Comparison of ENCODE assay signal across 15 cellular contexts in genomic region chr9:35608221-35608620, GRCh38. TPM values are rescaled to one million over a fixed set of nuclear protein-coding genes. Genes with fewer than 3 reads are reported as not detected.
DNase-seq lines count a peak whose midpoint lies in the region; ATAC-seq and TF ChIP-seq lines count a peak whose summit lies in the region.
"Had no signal": no experiment of that assay in that cellular context is flagged by ENCODE, and none has a peak within 500 bp of the region (broad histone marks: within the 10 kb centered on the region; RNA-seq: fewer than 3 reads in every experiment).

No MANE protein-coding gene starts in this region.

- H3K36me3 ChIP-seq in H7 (replicated peaks; ENCODE audit: control insufficient read depth, insufficient read depth, low read length), result peaks cover 12% of the 10 kb centered on the region
- H3K36me3 ChIP-seq: BE2C had no signal

- peaks cover 10% of the 10 kb centered on the region for H3K27me3 Mint-ChIP-seq in brain
- no peaks in the 10 kb centered on the region for H3K27me3 Mint-ChIP-seq in stimulated activated naive B cell treated with anti-CD40 and anti-IgM and Interleukin-4, amounts not matched to agents 10 μg/mL and 1 μg/mL and 100 μg/mL, for 72 hours
- H3K27me3 Mint-ChIP-seq: CD4-positive, alpha-beta memory T cell; IgD-negative memory B cell had no signal

- CTCF ChIA-PET in HEK293T (lab: Yijun Ruan, JAX), result no interaction called here

- peaks cover 34% of the 10 kb centered on the region for H3K4me1 Mint-ChIP-seq in brain
- H3K4me1 Mint-ChIP-seq in stimulated activated naive B cell treated with anti-CD40 and anti-IgM and Interleukin-4, amounts not matched to agents 10 μg/mL and 1 μg/mL and 100 μg/mL, for 72 hours, result peaks cover 44 to 81% of the 10 kb centered on the region in 2 donors

- H3K36me3 Mint-ChIP-seq in brain, result peaks cover 25% of the 10 kb centered on the region
- peaks cover 34 to 44% of the 10 kb centered on the region in 2 donors for H3K36me3 Mint-ChIP-seq in stimulated activated naive B cell treated with anti-CD40 and anti-IgM and Interleukin-4, amounts not matched to agents 10 μg/mL and 1 μg/mL and 100 μg/mL, for 72 hours
- H3K36me3 Mint-ChIP-seq: IgD-negative memory B cell had no signal

- DNase-seq in H7 (peak; percentile 13), mesenteric fat pad (ENCODE audit: low spot score) (peak; percentile 72), HEK293T (ENCODE audit: extremely low spot score) (no peak), middle frontal gyrus (ENCODE audit: extremely low spot score, low spot score) (no peak)
- no peak for DNase-seq in stimulated activated naive B cell treated with anti-CD40 and anti-IgM and Interleukin-4, amounts not matched to agents 10 μg/mL and 1 μg/mL and 100 μg/mL, for 72 hours
- DNase-seq: BE2C, DMS153, DMS79 treated with DMSO at 0.1 percent for 48 hours, GDM1, HCEC 1CT had no signal

- H3K27me3 ChIP-seq in H7 (ENCODE audit: control insufficient read depth, insufficient read depth, low read length), result peaks cover 1% of the 10 kb centered on the region; the same call in 1 of the 2 replicates
- H3K27me3 ChIP-seq: BE2C had no signal

- H3K4me3 Mint-ChIP-seq in brain, result peak overlapping the region in 3 of 5 experiments; percentile 30 to 50 (median 46)
- H3K4me3 Mint-ChIP-seq in stimulated activated naive B cell treated with anti-CD40 and anti-IgM and Interleukin-4, amounts not matched to agents 10 μg/mL and 1 μg/mL and 100 μg/mL, for 72 hours, result peak overlapping the region in 1 of 2 donors; percentile 44

- peak overlapping the region in 1 of 5 experiments; percentile 10 for H3K27ac Mint-ChIP-seq in brain
- H3K27ac Mint-ChIP-seq in stimulated activated naive B cell treated with anti-CD40 and anti-IgM and Interleukin-4, amounts not matched to agents 10 μg/mL and 1 μg/mL and 100 μg/mL, for 72 hours, result peak overlapping the region; percentile 70

- no peak for ATAC-seq in stimulated activated naive B cell treated with anti-CD40 and anti-IgM and Interleukin-4, amounts not matched to agents 10 μg/mL and 1 μg/mL and 100 μg/mL, for 72 hours (replicated peaks)
- ATAC-seq in HG03025 (IDR thresholded peaks at IDR 0.05; ENCODE audit: low FRiP score, unreplicated experiment), result no peak

- TF ChIP-seq CTCF in brain (conservative IDR thresholded peaks at IDR 0.05), result no peak

- no peak overlapping the region for H3K4me3 ChIP-seq in H7 (ENCODE audit: insufficient read depth, low read depth, low read length)

- POLR2A ChIA-PET in HEK293T (lab: Yijun Ruan, JAX), result interaction anchor here (1.9 kb wide), 1 partner anchor 49 kb away, joined by 4 read pairs; the partner anchor contains the start of gene RMRP

- H3K9me3 Mint-ChIP-seq in brain, result peaks cover 0 to 2% (median 0%) of the 10 kb centered on the region in 5 experiments
- H3K9me3 Mint-ChIP-seq in stimulated activated naive B cell treated with anti-CD40 and anti-IgM and Interleukin-4, amounts not matched to agents 10 μg/mL and 1 μg/mL and 100 μg/mL, for 72 hours, result peaks cover 0 to 3% of the 10 kb centered on the region in 2 donors
- H3K9me3 Mint-ChIP-seq: CD4-positive, alpha-beta memory T cell; IgD-negative memory B cell had no signal

TF ChIP-seq in HEK293T, 16 proteins besides CTCF, POLR2A, EP300 and RAD21:
- TF ChIP-seq TARDBP (IDR thresholded peaks at IDR 0.05) (no peak), ELF4 (IDR thresholded peaks at IDR 0.05) (no peak), L3MBTL2 (conservative IDR thresholded peaks at IDR 0.05) (no peak), ZNF384 (IDR thresholded peaks at IDR 0.05) (no peak), SP1 (IDR thresholded peaks at IDR 0.05) (no peak), PKNOX1 (IDR thresholded peaks at IDR 0.05) (no peak), SUZ12 (IDR thresholded peaks at IDR 0.05) (no peak), NFRKB (IDR thresholded peaks at IDR 0.05) (no peak), FOXM1 (IDR thresholded peaks at IDR 0.05; ENCODE audit: borderline replicate concordance) (no peak)

RNA-seq across cellular contexts. Expression of gene TESK1, which starts 3.2 kb away (rescaled TPM):
- total RNA-seq in H7 (2014; rRNA removed; shearing (Covaris generic)), result 6.0 and 11.9 TPM in 2 replicates
- 61.3 TPM for polyA plus RNA-seq in brain (ENCODE audit: insufficient read depth, low read depth, low replicate concordance)
- 94.4 TPM for total RNA-seq in mesenteric fat pad

RNA-seq across cellular contexts. Expression of gene CD72, which starts 10.0 kb away (rescaled TPM):
- 1.9 and 4.6 TPM in 2 replicates for total RNA-seq in H7 (2014; rRNA removed; shearing (Covaris generic))
- polyA plus RNA-seq in brain (ENCODE audit: insufficient read depth, low read depth, low replicate concordance), result 2.0 TPM
- total RNA-seq in mesenteric fat pad, result 7.0 TPM

RNA-seq across cellular contexts. Expression of gene SIT1, which starts 42.5 kb away (rescaled TPM):
- total RNA-seq in H7 (2014; rRNA removed; shearing (Covaris generic)), result 0.69 and 2.3 TPM in 2 replicates
- 2.0 TPM for polyA plus RNA-seq in brain (ENCODE audit: insufficient read depth, low read depth, low replicate concordance)
- 1.3 TPM for total RNA-seq in mesenteric fat pad
- total RNA-seq: HT1080 had no signal

RNA-seq across cellular contexts. Expression of gene RMRP, which starts 49.6 kb away (rescaled TPM):
- total RNA-seq in H7 (2014; rRNA removed; shearing (Covaris generic)), result 10,629 and 14,347 TPM in 2 replicates
- polyA plus RNA-seq in brain (ENCODE audit: insufficient read depth, low read depth, low replicate concordance), result not detected
- total RNA-seq in mesenteric fat pad, result 19,106 TPM

RNA-seq across cellular contexts. Expression of gene CCDC107, which starts 49.9 kb away (rescaled TPM):
- 4.1 and 9.3 TPM in 2 replicates for total RNA-seq in H7 (2014; rRNA removed; shearing (Covaris generic))
- polyA plus RNA-seq in brain (ENCODE audit: insufficient read depth, low read depth, low replicate concordance), result 45.7 TPM
- 103 TPM for total RNA-seq in mesenteric fat pad

Comparison
In these comparisons a context has a peak if more than half of its experiments do, and no peak if none do; other contexts are left out.
1. DNase-seq: peak in H7 (single experiment) and mesenteric fat pad (single experiment); none in stimulated activated naive B cell treated with anti-CD40 and anti-IgM and Interleukin-4, amounts not matched to agents 10 μg/mL and 1 μg/mL and 100 μg/mL, for 72 hours (single experiment), HEK293T (single experiment) and middle frontal gyrus (single experiment).